25 cellular contexts compared by ENCODE assay signal in the genomic region with DNA sequence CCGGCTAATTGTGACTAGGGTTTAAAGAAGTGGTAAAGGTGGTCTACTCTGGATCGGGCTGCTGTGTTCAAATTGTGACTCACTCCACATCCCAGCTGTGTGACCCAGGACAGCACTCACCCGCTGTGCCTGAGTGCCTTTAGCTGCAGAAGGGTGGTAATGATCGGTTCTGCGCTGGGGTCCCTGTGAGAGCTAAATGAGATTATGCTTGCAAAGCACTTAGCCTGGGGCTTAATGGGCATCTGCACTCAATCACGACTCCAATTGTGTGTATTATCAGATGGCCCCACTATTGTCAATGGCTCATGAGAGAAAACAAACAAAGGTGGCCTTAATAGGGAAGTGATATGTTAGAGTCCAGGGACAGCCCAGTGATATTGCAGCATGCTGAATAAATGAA. TPM values are rescaled to one million over a fixed set of nuclear protein-coding genes. Genes with fewer than 3 reads are reported as not detected.
DNase-seq lines count a peak whose midpoint lies in the region; ATAC-seq, FAIRE-seq and TF ChIP-seq lines count a peak whose summit lies in the region.
"Had no signal": no experiment of that assay in that cellular context is flagged by ENCODE, and none has a peak within 500 bp of the region (broad histone marks: within the 10 kb centered on the region; RNA-seq: fewer than 3 reads in every experiment).

No MANE protein-coding gene starts in this region.

- H3K27ac ChIP-seq in stomach (no peak overlapping the region), vagina (no peak overlapping the region)
- H3K27ac ChIP-seq: A549, BLaER1, epithelial cell of prostate, hepatocyte, lower lobe of right lung had no signal

- no peaks in the 10 kb centered on the region for H3K36me3 ChIP-seq in stomach
- H3K36me3 ChIP-seq in vagina = no peaks in the 10 kb centered on the region
- H3K36me3 ChIP-seq: BLaER1, lower lobe of right lung had no signal

- no peak for TF ChIP-seq CTCF in D721Med (IDR thresholded peaks at IDR 0.05; ENCODE audit: insufficient read depth, missing control alignments)
- TF ChIP-seq CTCF in stomach (IDR thresholded peaks at IDR 0.05) = no peak
- TF ChIP-seq CTCF in vagina (IDR thresholded peaks at IDR 0.05) = no peak

- no peak for TF ChIP-seq EP300 in stomach (IDR thresholded peaks at IDR 0.05)

- H3K27me3 ChIP-seq in stomach (peaks cover 0 to 37% (median 0%) of the 10 kb centered on the region in 3 donors), vagina (no peaks in the 10 kb centered on the region)
- H3K27me3 ChIP-seq: BLaER1, hepatocyte had no signal

- peak; percentile 64; the same call in 1 of the 3 replicates for ATAC-seq in SK-N-SH treated with all-trans-retinoic acid at 6 μM for 48 hours
- no peak for ATAC-seq in stimulated activated effector memory CD8-positive, alpha-beta T cell treated with anti-CD3 and anti-CD28 coated beads, Interleukin-12 subunit alpha, Interleukin-12 subunit beta, amount 100 ng/mL, for 72 hours
- ATAC-seq: A549; lower lobe of right lung; stimulated activated naive CD8-positive, alpha-beta T cell treated with anti-CD3 and anti-CD28 coated beads, Interleukin-15, amount 100 ng/mL, for 72 hours had no signal

- no peak overlapping the region for H3K4me3 ChIP-seq in stomach
- no peak overlapping the region for H3K4me3 ChIP-seq in vagina
- H3K4me3 ChIP-seq: A549, BLaER1, hepatocyte, lower lobe of right lung, smooth muscle cell had no signal

- no peaks in the 10 kb centered on the region for H3K4me1 ChIP-seq in stomach
- H3K4me1 ChIP-seq in vagina = no peaks in the 10 kb centered on the region
- H3K4me1 ChIP-seq: A549, BLaER1, lower lobe of right lung had no signal

- H3K9me3 ChIP-seq in stomach (no peaks in the 10 kb centered on the region), vagina (no peaks in the 10 kb centered on the region)
- H3K9me3 ChIP-seq: A549, BLaER1, lower lobe of right lung had no signal

- H3K9me3 Mint-ChIP-seq in stimulated activated effector memory CD8-positive, alpha-beta T cell treated with anti-CD3 and anti-CD28 coated beads, Interleukin-12 subunit alpha, Interleukin-12 subunit beta, amount 100 ng/mL, for 72 hours = no peaks in the 10 kb centered on the region
- H3K9me3 Mint-ChIP-seq: activated naive CD4-positive, alpha-beta T cell treated with anti-CD3 and anti-CD28 coated beads for 36 hours; central memory CD8-positive, alpha-beta T cell; stimulated activated naive CD8-positive, alpha-beta T cell treated with anti-CD3 and anti-CD28 coated beads, Interleukin-15, amount 100 ng/mL, for 72 hours had no signal

- no peak for FAIRE-seq in D721Med (lab: Jason Lieb, UNC)

- intact Hi-C loops in stomach (cut with DNase I; ENCODE audit: low total_unique reads) = no loop called here
- intact Hi-C loops in vagina (cut with DNase I) = no loop called here

- no peak overlapping the region for H3K27ac Mint-ChIP-seq in stimulated activated effector memory CD8-positive, alpha-beta T cell treated with anti-CD3 and anti-CD28 coated beads, Interleukin-12 subunit alpha, Interleukin-12 subunit beta, amount 100 ng/mL, for 72 hours
- H3K27ac Mint-ChIP-seq: activated naive CD4-positive, alpha-beta T cell treated with anti-CD3 and anti-CD28 coated beads for 36 hours; stimulated activated naive CD8-positive, alpha-beta T cell treated with anti-CD3 and anti-CD28 coated beads, Interleukin-15, amount 100 ng/mL, for 72 hours had no signal

- DNase-seq in NCI-H510A treated with DMSO at 0.1 percent for 48 hours (lab: John Stamatoyannopoulos, UW) = peak; percentile 21
- no peak for DNase-seq in NCI-H510A (lab: John Stamatoyannopoulos, UW)
- peak; percentile 69 for DNase-seq in NCI-H2227 treated with DMSO at 0.1 percent for 48 hours (lab: John Stamatoyannopoulos, UW)
- DNase-seq in D721Med (ENCODE audit: insufficient read length, low spot score) = no peak
- DNase-seq in stomach = no peak
- no peak for DNase-seq in stimulated activated effector memory CD8-positive, alpha-beta T cell treated with anti-CD3 and anti-CD28 coated beads, Interleukin-12 subunit alpha, Interleukin-12 subunit beta, amount 100 ng/mL, for 72 hours (ENCODE audit: low spot score in 2 of 2)
- DNase-seq in vagina (ENCODE audit: extremely low spot score in 2 of 2) = no peak
- DNase-seq: activated CD4-positive, alpha-beta T cell treated with anti-CD3 and anti-CD28 coated beads for 1 hour; activated naive CD4-positive, alpha-beta T cell treated with anti-CD3 and anti-CD28 coated beads for 36 hours; activated T-cell treated with anti-CD3 and anti-CD28 coated beads, Interleukin-2, amount 50 U/mL, for 48 hours; anterior cingulate cortex; GF-D8; lower lobe of right lung; MM.1S; stimulated activated CD4-positive, alpha-beta T cell treated with anti-CD3 and anti-CD28 coated beads, Interleukin-4, amount 100 ng/mL, for 1 hour; stimulated activated naive CD8-positive, alpha-beta T cell treated with anti-CD3 and anti-CD28 coated beads, Interleukin-15, amount 100 ng/mL, for 72 hours; SW 1271; trophoblast cell had no signal

- TF ChIP-seq POLR2A in stomach (IDR thresholded peaks at IDR 0.05) (no peak), vagina (IDR thresholded peaks at IDR 0.05) (no peak)

- H3K4me3 Mint-ChIP-seq in stimulated activated effector memory CD8-positive, alpha-beta T cell treated with anti-CD3 and anti-CD28 coated beads, Interleukin-12 subunit alpha, Interleukin-12 subunit beta, amount 100 ng/mL, for 72 hours = no peak overlapping the region
- H3K4me3 Mint-ChIP-seq: activated naive CD4-positive, alpha-beta T cell treated with anti-CD3 and anti-CD28 coated beads for 36 hours; central memory CD8-positive, alpha-beta T cell; stimulated activated naive CD8-positive, alpha-beta T cell treated with anti-CD3 and anti-CD28 coated beads, Interleukin-15, amount 100 ng/mL, for 72 hours had no signal

- no peaks in the 10 kb centered on the region for H3K36me3 Mint-ChIP-seq in stimulated activated effector memory CD8-positive, alpha-beta T cell treated with anti-CD3 and anti-CD28 coated beads, Interleukin-12 subunit alpha, Interleukin-12 subunit beta, amount 100 ng/mL, for 72 hours

- H3K4me1 Mint-ChIP-seq in stimulated activated effector memory CD8-positive, alpha-beta T cell treated with anti-CD3 and anti-CD28 coated beads, Interleukin-12 subunit alpha, Interleukin-12 subunit beta, amount 100 ng/mL, for 72 hours = no peaks in the 10 kb centered on the region
- H3K4me1 Mint-ChIP-seq: central memory CD8-positive, alpha-beta T cell; stimulated activated naive CD8-positive, alpha-beta T cell treated with anti-CD3 and anti-CD28 coated beads, Interleukin-15, amount 100 ng/mL, for 72 hours had no signal

- WGBS in stomach, 5 donors = 41 to 54% (median 45%) methylated on average over 6 of the region's 6 CpGs

TF ChIP-seq in SK-N-SH treated with all-trans-retinoic acid at 6 μM for 48 hours, 23 proteins besides CTCF, POLR2A, EP300 and RAD21 (continues in another document):
- TF ChIP-seq TSHZ2 (CRISPR knock-in tag; IDR thresholded peaks at IDR 0.05) (peak; percentile 99), ARNTL (CRISPR knock-in tag; IDR thresholded peaks at IDR 0.05; ENCODE audit: borderline replicate concordance, low read depth) (no peak), PPARA (CRISPR knock-in tag; IDR thresholded peaks at IDR 0.05; ENCODE audit: borderline replicate concordance) (no peak), TCF4 (CRISPR knock-in tag; IDR thresholded peaks at IDR 0.05; ENCODE audit: borderline replicate concordance) (peak; percentile 100), ZNF70 (CRISPR knock-in tag; IDR thresholded peaks at IDR 0.05) (no peak), CSRNP3 (CRISPR knock-in tag; IDR thresholded peaks at IDR 0.05) (peak; percentile 80; the same call in 1 of the 2 replicates), ZNF8 (CRISPR knock-in tag; IDR thresholded peaks at IDR 0.05) (peak; percentile 63), GLIS3 (CRISPR knock-in tag; IDR thresholded peaks at IDR 0.05) (peak; percentile 97; the same call in 1 of the 2 replicates), ZNF565 (CRISPR knock-in tag; conservative IDR thresholded peaks at IDR 0.05; ENCODE audit: low read depth) (0 out of 2 replicates have a peak, but pooled peaks have one; percentile 45), ISL1 (CRISPR knock-in tag; IDR thresholded peaks at IDR 0.05) (peak; percentile 96), ESRRG (CRISPR knock-in tag; IDR thresholded peaks at IDR 0.05) (peak; percentile 79; the same call in 1 of the 2 replicates)

RNA-seq across cellular contexts. Expression of gene TBC1D2, which starts 25.1 kb away (rescaled TPM):
- total RNA-seq in stomach (10 to 100 TPM in 3 of 5 donors, 1 to 10 TPM in 2; 2.9 to 36.4 (median 24.0) TPM), vagina (28.0 TPM)
- polyA plus RNA-seq in stomach = 10 to 100 TPM in 1 of 3 donors, 1 to 10 TPM in 2; 6.4 to 28.5 (median 7.8) TPM

Comparison
In these comparisons a context has a peak if more than half of its experiments do, and no peak if none do; other contexts are left out.
1. DNase-seq: peak in NCI-H510A treated with DMSO at 0.1 percent for 48 hours (single experiment) and NCI-H2227 treated with DMSO at 0.1 percent for 48 hours (single experiment); none in NCI-H510A (single experiment), D721Med (single experiment), stomach (single experiment), stimulated activated effector memory CD8-positive, alpha-beta T cell treated with anti-CD3 and anti-CD28 coated beads, Interleukin-12 subunit alpha, Interleukin-12 subunit beta, amount 100 ng/mL, for 72 hours (0 of 2) and vagina (0 of 2).